ENCODE assay signal across 8 cellular contexts in the genomic region with DNA sequence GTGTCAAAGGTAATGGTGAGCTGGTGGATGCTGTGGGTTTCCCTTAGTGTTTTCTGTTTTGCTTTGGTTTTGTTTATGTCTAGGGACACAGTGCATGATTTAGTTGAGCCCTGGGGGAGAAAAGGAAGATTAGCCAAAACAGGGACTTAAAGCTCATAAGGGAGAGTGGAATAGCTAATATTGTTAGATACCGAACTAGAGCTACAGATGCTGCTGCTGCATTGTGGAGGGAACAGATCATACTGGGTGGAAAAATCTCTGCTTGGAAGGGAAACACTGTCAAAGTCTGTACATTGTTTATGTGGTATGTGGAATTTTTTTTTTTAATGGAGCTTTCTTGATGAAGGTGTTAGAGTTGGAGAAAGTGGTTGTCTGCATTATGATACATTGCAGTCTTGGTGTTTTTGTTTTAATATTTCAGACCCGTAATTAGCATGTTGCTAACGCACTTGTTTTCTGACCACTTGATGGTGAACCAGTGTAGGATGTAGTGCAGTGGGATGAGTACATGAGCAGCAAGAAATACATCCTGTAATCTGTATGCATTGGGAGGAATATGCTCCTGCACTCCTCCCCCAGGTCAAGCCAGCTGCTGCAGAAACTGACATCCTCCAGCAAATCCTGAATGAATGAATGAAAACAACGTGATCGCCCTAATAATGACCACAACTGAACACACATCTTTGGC. TPM values are rescaled to one million over a fixed set of nuclear protein-coding genes. Genes with fewer than 3 reads are reported as not detected.
DNase-seq lines count a peak whose midpoint lies in the region; TF ChIP-seq lines count a peak whose summit lies in the region.

No MANE protein-coding gene starts in this region.

- H3K4me3 ChIP-seq in endocrine pancreas (ENCODE audit: control insufficient read depth, insufficient read depth, low read length): peak overlapping the region; percentile 99
- H3K4me3 ChIP-seq in prostate gland: peak overlapping the region; percentile 88 to 91

- H3K27ac ChIP-seq in prostate gland: peak overlapping the region; percentile 80 to 96

- H3K27me3 ChIP-seq in endocrine pancreas (ENCODE audit: control insufficient read depth, insufficient read depth, low read length) (no peaks in the 10 kb centered on the region), prostate gland (replicated peaks; ENCODE audit: insufficient read depth) (no peaks in the 10 kb centered on the region)

- DNase-seq in NCI-H2107 treated with DMSO at 0.1 percent for 48 hours (lab: John Stamatoyannopoulos, UW; ENCODE audit: unreplicated experiment) (peak; percentile 81), NCI-H2107 (lab: John Stamatoyannopoulos, UW) (no peak), NCI-H524 treated with DMSO at 0.1 percent for 48 hours (lab: John Stamatoyannopoulos, UW) (peak; percentile 25), prostate gland (ENCODE audit: low spot score) (no peak), AG08396 (ENCODE audit: low spot score) (no peak)
- no peak for DNase-seq in activated T-cell treated with anti-CD3 and anti-CD28 coated beads, Interleukin-2, amount 50 U/mL, for 1 hour
- DNase-seq in stimulated activated naive CD4-positive, alpha-beta T cell (lab: John Stamatoyannopoulos, UW): no peak

- 34% methylated on average over 5 of the region's 5 CpGs for WGBS in prostate gland

- no peaks in the 10 kb centered on the region for H3K36me3 ChIP-seq in endocrine pancreas (ENCODE audit: control insufficient read depth, insufficient read depth, low read length)
- no peaks in the 10 kb centered on the region for H3K36me3 ChIP-seq in prostate gland

- intact Hi-C loops in prostate gland (cut with DNase I): no loop called here

- H3K9ac ChIP-seq in endocrine pancreas (ENCODE audit: control insufficient read depth, insufficient read depth, low read length): peak overlapping the region; percentile 47

- no peak for TF ChIP-seq POLR2A in prostate gland (IDR thresholded peaks at IDR 0.05)

- no peak for TF ChIP-seq CTCF in prostate gland (IDR thresholded peaks at IDR 0.05)

- H3K9me3 ChIP-seq in endocrine pancreas (ENCODE audit: control insufficient read depth, low read length) (no peaks in the 10 kb centered on the region), prostate gland (no peaks in the 10 kb centered on the region)

- H3K4me1 ChIP-seq in endocrine pancreas (ENCODE audit: control insufficient read depth, insufficient read depth, low read length) (peaks cover 25% of the 10 kb centered on the region), prostate gland (replicated peaks) (no peaks in the 10 kb centered on the region)

RNA-seq across cellular contexts. Expression of a gene that starts 2.2 kb away (rescaled TPM):
- total RNA-seq in prostate gland: 1 to 10 TPM; 9.1 to 9.2 TPM

Comparison
In these comparisons a context has a peak if more than half of its experiments do, and no peak if none do; other contexts are left out.
1. DNase-seq: peak in NCI-H2107 treated with DMSO at 0.1 percent for 48 hours (single experiment) and NCI-H524 treated with DMSO at 0.1 percent for 48 hours (single experiment); none in NCI-H2107 (single experiment), prostate gland (single experiment), activated T-cell treated with anti-CD3 and anti-CD28 coated beads, Interleukin-2, amount 50 U/mL, for 1 hour (single experiment), AG08396 (single experiment) and stimulated activated naive CD4-positive, alpha-beta T cell (0 of 6).